Comparison of ENCODE assay signal across 18 cellular contexts in the genomic region with DNA sequence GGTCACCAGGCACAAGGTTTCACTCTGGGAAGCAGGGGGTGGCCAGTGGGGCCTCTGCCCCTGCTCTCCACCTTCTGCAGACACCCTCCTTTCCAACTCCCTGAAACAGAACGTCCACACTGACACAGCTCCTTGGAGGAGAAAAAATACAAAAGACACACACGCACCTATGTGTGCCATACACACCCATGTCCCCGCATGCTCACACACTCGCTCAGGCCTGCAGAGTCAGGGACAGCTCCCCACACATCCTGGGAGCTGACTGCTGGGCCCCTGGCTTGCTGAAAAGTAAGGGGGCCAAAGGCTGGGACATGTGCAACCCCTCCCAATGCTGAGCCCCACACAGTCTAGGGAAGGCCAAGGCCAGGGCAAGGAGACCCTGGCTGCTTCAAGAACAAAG.
"Had no signal": no experiment of that assay in that cellular context is flagged by ENCODE, and none has a peak within 500 bp of the region (broad histone marks: within the 10 kb centered on the region; RNA-seq: fewer than 3 reads in every experiment).

No MANE protein-coding gene starts in this region.

- H3K4me3 Mint-ChIP-seq: activated B cell treated with CpG ODN at 0.5 μM for 24 hours; activated CD4-positive, alpha-beta T cell treated with anti-CD3 and anti-CD28 coated beads, Interleukin-2, amount 10 ng/mL, durations not matched to agents 7 days and 5 days; activated T-helper 1 cell treated with anti-CD3 and anti-CD28 coated beads, Interleukin-12 subunit alpha, Interleukin-12 subunit beta, Interleukin-2, Interleukin-4 antibody, amounts not matched to agents 30 ng/mL and 10 ng/mL and 1 ng/mL, durations not matched to agents 14 hours and 24 hours and 36 hours; naive thymus-derived CD4-positive, alpha-beta T cell had no signal

- H3K4me3 ChIP-seq: heart right ventricle, right atrium auricular region, skin epidermis, upper lobe of right lung had no signal

- H3K9me3 Mint-ChIP-seq: activated B cell treated with CpG ODN at 0.5 μM for 24 hours had no signal

- ATAC-seq: foreskin keratinocyte; heart right ventricle; naive thymus-derived CD4-positive, alpha-beta T cell; upper lobe of right lung had no signal

- DNase-seq: activated CD4-positive, alpha-beta T cell treated with anti-CD3 and anti-CD28 coated beads, Interleukin-2, amount 10 ng/mL, durations not matched to agents 7 days and 5 days; activated CD8-positive, alpha-beta memory T cell treated with anti-CD3 and anti-CD28 coated beads for 24 hours; activated naive CD4-positive, alpha-beta T cell treated with anti-CD3 and anti-CD28 coated beads, Interleukin-2, amount 50 U/mL, for 16 hours; central memory CD4-positive, alpha-beta T cell; effector CD8-positive, alpha-beta T cell; foreskin keratinocyte; heart right ventricle; mammary epithelial cell; naive thymus-derived CD4-positive, alpha-beta T cell; stimulated activated CD4-positive, alpha-beta T cell treated with anti-CD3 and anti-CD28 coated beads, Interleukin-15, amount 100 ng/mL, for 24 hours; stimulated activated CD4-positive, alpha-beta T cell treated with anti-CD3 and anti-CD28 coated beads, Interleukin-4, amount 100 ng/mL, for 24 hours; stimulated activated naive CD4-positive, alpha-beta T cell; upper lobe of right lung had no signal

- H3K27ac ChIP-seq: foreskin keratinocyte, neutrophil had no signal

- H3K36me3 Mint-ChIP-seq: naive thymus-derived CD4-positive, alpha-beta T cell had no signal

- H3K27ac Mint-ChIP-seq: activated B cell treated with CpG ODN at 0.5 μM for 24 hours; activated CD4-positive, alpha-beta T cell treated with anti-CD3 and anti-CD28 coated beads, Interleukin-2, amount 10 ng/mL, durations not matched to agents 7 days and 5 days; activated T-helper 1 cell treated with anti-CD3 and anti-CD28 coated beads, Interleukin-12 subunit alpha, Interleukin-12 subunit beta, Interleukin-2, Interleukin-4 antibody, amounts not matched to agents 30 ng/mL and 10 ng/mL and 1 ng/mL, durations not matched to agents 14 hours and 24 hours and 36 hours; naive thymus-derived CD4-positive, alpha-beta T cell had no signal

- H3K4me1 ChIP-seq: foreskin keratinocyte had no signal

- H3K27me3 ChIP-seq: foreskin keratinocyte, heart right ventricle, neutrophil, right atrium auricular region, upper lobe of right lung had no signal

- H3K27me3 Mint-ChIP-seq: activated B cell treated with CpG ODN at 0.5 μM for 24 hours; activated CD4-positive, alpha-beta T cell treated with anti-CD3 and anti-CD28 coated beads, Interleukin-2, amount 10 ng/mL, durations not matched to agents 7 days and 5 days had no signal

- H3K9me3 ChIP-seq: heart right ventricle, neutrophil, right atrium auricular region, upper lobe of right lung had no signal

- H3K36me3 ChIP-seq: neutrophil had no signal
